31 cellular contexts compared by ENCODE assay signal in the genomic region with DNA sequence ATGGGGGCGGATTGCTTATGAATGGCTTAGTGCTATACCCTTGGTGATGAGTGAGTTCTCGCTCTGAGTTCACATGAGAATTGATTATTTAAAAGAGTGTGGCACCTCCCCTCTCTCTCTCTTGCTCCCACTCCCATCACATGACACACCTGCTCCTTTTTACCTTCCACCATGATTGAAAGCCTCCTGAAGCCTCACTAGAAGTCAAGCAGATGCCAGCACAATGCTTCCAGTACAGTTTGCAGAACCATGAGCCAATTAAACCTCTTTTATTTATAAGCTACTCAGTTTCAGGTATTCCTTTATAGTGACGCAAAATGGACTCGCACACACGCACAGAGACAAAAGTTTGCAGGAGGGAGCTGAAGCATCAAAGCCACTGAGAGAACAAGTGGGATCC.
"Had no signal": no experiment of that assay in that cellular context is flagged by ENCODE, and none has a peak within 500 bp of the region (broad histone marks: within the 10 kb centered on the region; RNA-seq: fewer than 3 reads in every experiment).

No MANE protein-coding gene starts in this region.

- H3K9me3 Mint-ChIP-seq: natural killer cell had no signal

- H3K27ac ChIP-seq: lower lobe of right lung, pancreas, prostate gland, skin epidermis, stomach, testis, thyroid gland, transverse colon, upper lobe of left lung, vagina had no signal

- H3K36me3 Mint-ChIP-seq: mesothelial cell of epicardium, naive B cell, natural killer cell had no signal

- H3K27me3 ChIP-seq: left lung, pancreas, stomach, testis, thyroid gland, transverse colon, upper lobe of left lung, vagina had no signal

- DNase-seq: hypothalamus; immature natural killer cell; kidney; left colon; left lung; lower lobe of right lung; mammary epithelial cell; mesendoderm; naive B cell; natural killer cell; nucleus accumbens; pancreas; posterior cingulate gyrus; retina; right cardiac atrium; stimulated activated CD4-positive, alpha-beta T cell treated with anti-CD3 and anti-CD28 coated beads, Interleukin-12 subunit alpha, Interleukin-12 subunit beta, amount 100 ng/mL, for 4 hours; stimulated activated CD4-positive, alpha-beta T cell treated with anti-CD3 and anti-CD28 coated beads, Interleukin-15, amount 100 ng/mL, for 24 hours; stimulated activated CD4-positive, alpha-beta T cell treated with anti-CD3 and anti-CD28 coated beads, Interleukin-2, amount 100 ng/mL, for 24 hours; stimulated activated CD4-positive, alpha-beta T cell treated with anti-CD3 and anti-CD28 coated beads, Interleukin-4, amount 100 ng/mL, for 1 hour; stimulated activated naive B cell treated with anti-CD40 and anti-IgM and Interleukin-4, amounts not matched to agents 10 μg/mL and 1 μg/mL and 100 μg/mL, for 72 hours; stimulated activated naive CD8-positive, alpha-beta T cell treated with anti-CD3 and anti-CD28 coated beads, Interleukin-15, Interleukin-2, amounts not matched to agents 100 U/mL and 50 U/mL, for 24 hours; stomach; testis; thyroid gland; transverse colon; upper lobe of left lung had no signal

- H3K27ac Mint-ChIP-seq: mesothelial cell of epicardium; natural killer cell; stimulated activated naive B cell treated with anti-CD40 and anti-IgM and Interleukin-4, amounts not matched to agents 10 μg/mL and 1 μg/mL and 100 μg/mL, for 72 hours had no signal

- H3K4me3 ChIP-seq: left lung, lower lobe of right lung, pancreas, prostate gland, skin epidermis, stomach, testis, thyroid gland, transverse colon, upper lobe of left lung, vagina had no signal

- H3K27me3 Mint-ChIP-seq: naive B cell; stimulated activated naive B cell treated with anti-CD40 and anti-IgM and Interleukin-4, amounts not matched to agents 10 μg/mL and 1 μg/mL and 100 μg/mL, for 72 hours had no signal

- H3K9me3 ChIP-seq: lower lobe of right lung, pancreas, prostate gland, stomach, testis, thyroid gland, transverse colon, upper lobe of left lung, vagina had no signal

- H3K4me3 Mint-ChIP-seq: immature natural killer cell; mesothelial cell of epicardium; naive B cell; natural killer cell; stimulated activated naive B cell treated with anti-CD40 and anti-IgM and Interleukin-4, amounts not matched to agents 10 μg/mL and 1 μg/mL and 100 μg/mL, for 72 hours had no signal

- H3K36me3 ChIP-seq: left lung, lower lobe of right lung, pancreas, prostate gland, stomach, thyroid gland, transverse colon, upper lobe of left lung, vagina had no signal

- H3K4me1 ChIP-seq: lower lobe of right lung, pancreas, prostate gland, testis, thyroid gland, transverse colon, upper lobe of left lung, vagina had no signal

- ATAC-seq: left colon; left lung; lower lobe of right lung; natural killer cell; pancreas; right cardiac atrium; sciatic nerve; stimulated activated naive B cell treated with anti-CD40 and anti-IgM and Interleukin-4, amounts not matched to agents 10 μg/mL and 1 μg/mL and 100 μg/mL, for 72 hours; stimulated activated naive CD8-positive, alpha-beta T cell treated with anti-CD3 and anti-CD28 coated beads, Interleukin-15, Interleukin-2, amounts not matched to agents 100 U/mL and 50 U/mL, for 24 hours had no signal
